Comparison of ENCODE assay signal across 8 cellular contexts in the genomic region with DNA sequence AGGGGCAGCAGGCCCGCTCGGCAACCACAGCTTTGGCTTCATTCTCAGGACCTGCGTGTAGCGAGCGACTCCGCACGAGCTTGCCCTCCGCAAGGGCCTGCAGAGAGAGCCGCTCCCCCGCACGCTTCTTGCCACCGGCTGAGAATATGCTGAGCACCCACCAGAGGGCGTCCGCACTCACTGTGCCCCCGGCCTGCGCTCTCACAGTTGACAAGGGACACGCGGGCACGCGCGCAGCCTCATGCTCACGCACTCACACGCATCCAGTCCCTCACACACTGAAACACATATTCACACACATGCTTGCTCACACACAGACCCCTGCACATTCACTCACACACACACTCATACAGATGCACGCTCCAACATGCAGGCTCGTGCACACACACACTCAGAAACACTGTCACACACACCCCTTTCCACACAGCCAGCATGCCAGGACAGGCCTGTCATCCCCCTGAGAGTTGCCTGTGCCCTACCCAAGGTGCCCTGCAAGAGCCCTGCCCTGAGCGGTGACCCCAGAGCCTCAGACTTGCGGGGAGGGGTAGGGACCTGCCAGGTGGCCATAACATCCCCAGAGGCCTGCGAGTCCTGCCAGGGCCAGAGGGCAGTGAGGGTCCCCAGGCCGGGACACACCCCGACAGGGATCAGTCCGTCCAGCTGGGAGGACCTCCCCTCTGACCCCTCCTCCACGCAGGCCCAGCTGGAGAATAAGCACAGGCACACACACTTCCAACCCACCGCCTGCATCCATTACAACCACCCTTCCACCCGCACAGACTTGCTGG.
DNase-seq lines count a peak whose midpoint lies in the region; ATAC-seq and TF ChIP-seq lines count a peak whose summit lies in the region.

No MANE protein-coding gene starts in this region.

- ATAC-seq in HG02938 (IDR thresholded peaks at IDR 0.05; ENCODE audit: unreplicated experiment), result no peak

- no peaks in the 10 kb centered on the region for H3F3A ChIP-seq in SU-DHL-6 (ENCODE audit: insufficient read depth)

- H3K4me2 ChIP-seq in SU-DHL-6 (ENCODE audit: low read depth, low read length, poor library complexity, severe bottlenecking), result no peak overlapping the region

- H2AFZ ChIP-seq in SU-DHL-6 (ENCODE audit: low read depth, low read length, severe bottlenecking), result no peak overlapping the region

- H3K36me3 ChIP-seq in SU-DHL-6 (ENCODE audit: low read length), result no peaks in the 10 kb centered on the region

- H3K4me3 ChIP-seq in GM12865 (ENCODE audit: low read depth, low read length), result no peak overlapping the region
- H3K4me3 ChIP-seq in SU-DHL-6 (ENCODE audit: insufficient read depth, low read length, poor library complexity, severe bottlenecking), result no peak overlapping the region

- TF ChIP-seq CTCF in 22Rv1 (IDR thresholded peaks at IDR 0.05) (peak; percentile 91), GM12865 (IDR thresholded peaks at IDR 0.05; ENCODE audit: insufficient read depth, low read depth, low read length, missing control alignments) (peak; percentile 80), SU-DHL-6 (IDR thresholded peaks at IDR 0.05; ENCODE audit: insufficient read depth, low read length, poor library complexity, severe bottlenecking) (peak; percentile 57)

- no peak overlapping the region for H3K9ac ChIP-seq in SU-DHL-6 (ENCODE audit: low read length)

- H3K9me3 ChIP-seq in SU-DHL-6 (ENCODE audit: insufficient read depth, low read length), result no peaks in the 10 kb centered on the region

- H4K20me1 ChIP-seq in SU-DHL-6 (ENCODE audit: low read depth, low read length), result no peaks in the 10 kb centered on the region

- no peaks in the 10 kb centered on the region for H3K27me3 ChIP-seq in SU-DHL-6 (ENCODE audit: low read length)

- H3K27ac ChIP-seq in 22Rv1 (no peak overlapping the region), SU-DHL-6 (ENCODE audit: low read depth, low read length) (no peak overlapping the region)

- H3K9me2 ChIP-seq in SU-DHL-6 (replicated peaks; ENCODE audit: insufficient read depth, low read length), result no peaks in the 10 kb centered on the region

- DNase-seq in GM12865 (ENCODE audit: low read depth) (peak; percentile 70), KG1 (lab: John Stamatoyannopoulos, UW) (peak; percentile 35), amygdala (lab: John Stamatoyannopoulos, UW) (peak in 51 of 56 donors; percentile 16 to 89 (median 60)), hippocampal formation (lab: John Stamatoyannopoulos, UW) (peak; percentile 74 to 78)
- DNase-seq in stimulated activated CD4-positive, alpha-beta T cell treated with anti-CD3 and anti-CD28 coated beads, Interleukin-12 subunit alpha, Interleukin-12 subunit beta, amount 100 ng/mL, for 4 hours, result peak; percentile 52

- H3K79me2 ChIP-seq in SU-DHL-6 (ENCODE audit: insufficient read depth, low read length), result no peaks in the 10 kb centered on the region
